Comparison of ENCODE assay signal across 1 cellular context in genomic region chr5:103499236-103499635, GRCh38.
TF ChIP-seq lines count a peak whose summit lies in the region.

No MANE protein-coding gene starts in this region.

TF ChIP-seq in WTC11, 78 proteins besides CTCF, POLR2A, EP300 and RAD21 (continued from another document):
- TF ChIP-seq HMGXB4 (CRISPR knock-in tag; IDR thresholded peaks at IDR 0.05) (no peak), PREB (CRISPR knock-in tag; IDR thresholded peaks at IDR 0.05; ENCODE audit: borderline replicate concordance) (no peak), MAX (CRISPR knock-in tag; IDR thresholded peaks at IDR 0.05) (no peak), MLX (CRISPR knock-in tag; IDR thresholded peaks at IDR 0.05) (no peak), AFF4 (CRISPR knock-in tag; IDR thresholded peaks at IDR 0.05; ENCODE audit: borderline replicate concordance) (no peak), TEAD1 (CRISPR knock-in tag; IDR thresholded peaks at IDR 0.05) (no peak)
